In genomic region chr19:46745030-46745429, GRCh38 we compare ENCODE assay signal across 8 cellular contexts. TPM values are rescaled to one million over a fixed set of nuclear protein-coding genes. Genes with fewer than 3 reads are reported as not detected.
DNase-seq lines count a peak whose midpoint lies in the region; ATAC-seq, FAIRE-seq and TF ChIP-seq lines count a peak whose summit lies in the region.

No MANE protein-coding gene starts in this region.

- no peaks in the 10 kb centered on the region for H3K9me3 Mint-ChIP-seq in activated CD8-positive, alpha-beta memory T cell treated with anti-CD3 and anti-CD28 coated beads, Interleukin-2, amount 10 ng/mL, durations not matched to agents 7 days and 5 days (ENCODE audit: low read depth)

- ATAC-seq in activated CD8-positive, alpha-beta memory T cell treated with anti-CD3 and anti-CD28 coated beads, Interleukin-2, amount 10 ng/mL, durations not matched to agents 7 days and 5 days: no peak
- peak; percentile 4; the same call in 1 of the 3 replicates for ATAC-seq in K562

- H3K9me3 ChIP-seq in K562 (replicated peaks; ENCODE audit: control insufficient read depth, insufficient read depth, low read depth, low read length) (no peaks in the 10 kb centered on the region), tibial artery (no peaks in the 10 kb centered on the region)

- CTCF ChIA-PET in activated CD8-positive, alpha-beta memory T cell treated with anti-CD3 and anti-CD28 coated beads, Interleukin-2, amount 10 ng/mL, durations not matched to agents 7 days and 5 days (lab: Charles Lee): interaction anchor here (0.9 to 2.4 kb wide), 6 partner anchors 9 to 95 kb away, joined by 3 to 11 read pairs (median 8); no protein-coding TSS in a partner anchor
- CTCF ChIA-PET in K562 (lab: Yijun Ruan, JAX; ENCODE audit: low intra/inter-chr PET ratio): no interaction called here

- H3K27ac ChIP-seq in K562 (ENCODE audit: extremely low read depth, low read depth, low read length): peak overlapping the region; percentile 88
- H3K27ac ChIP-seq in tibial artery: peak overlapping the region; percentile 86 to 97

- POLR2A ChIA-PET in K562 (lab: Yijun Ruan, JAX): interaction anchor here (0.6 to 1.9 kb wide), 3 partner anchors 8 to 30 kb away, joined by 4 to 6 read pairs (median 5); no protein-coding TSS in a partner anchor

- H3K36me3 Mint-ChIP-seq in activated CD8-positive, alpha-beta memory T cell treated with anti-CD3 and anti-CD28 coated beads, Interleukin-2, amount 10 ng/mL, durations not matched to agents 7 days and 5 days: peaks cover 4% of the 10 kb centered on the region

- H3K27me3 Mint-ChIP-seq in activated CD8-positive, alpha-beta memory T cell treated with anti-CD3 and anti-CD28 coated beads, Interleukin-2, amount 10 ng/mL, durations not matched to agents 7 days and 5 days: no peaks in the 10 kb centered on the region

- peak overlapping the region; percentile 94 for H3K4me2 ChIP-seq in K562 (ENCODE audit: insufficient read depth, low read length)

- H3K79me2 ChIP-seq in K562 (ENCODE audit: control insufficient read depth, insufficient read depth, low read length): peaks cover 68% of the 10 kb centered on the region

- H3K36me3 ChIP-seq in K562 (ENCODE audit: control insufficient read depth, insufficient read depth, low read length) (peaks cover 40% of the 10 kb centered on the region; the same call in 1 of the 3 replicates), tibial artery (peaks cover 0 to 8% (median 4%) of the 10 kb centered on the region in 3 donors)

- no TSS peak for BruUV-seq in K562 (replicated peaks; lab: Mats Ljungman, UMichigan)

- H3K4me1 ChIP-seq in K562 (replicated peaks in 1 of 2; ENCODE audit: control insufficient read depth in 2 of 2, insufficient read depth in 2 of 2, low read length in 2 of 2) (peaks cover 14 to 35% of the 10 kb centered on the region in 2 experiments; a peak in 4 of 5 replicates), tibial artery (peaks cover 0 to 61% (median 37%) of the 10 kb centered on the region in 4 donors)

- H3K4me3 ChIP-seq in K562 (peak overlapping the region; percentile 98), lower leg skin (ENCODE audit: low read depth, poor library complexity, severe bottlenecking) (peak overlapping the region; percentile 85), tibial artery (peak overlapping the region; percentile 94 to 100)

- no peak for TF ChIP-seq EP300 in K562 (IDR thresholded peaks at IDR 0.05; ENCODE audit: low read length)

- H2AFZ ChIP-seq in K562 (ENCODE audit: low read depth, low read length): no peak overlapping the region

- H3K27me3 ChIP-seq in K562 (ENCODE audit: control insufficient read depth in 2 of 2, insufficient read depth in 2 of 2, low read length in 2 of 2) (no peaks in the 10 kb centered on the region), tibial artery (no peaks in the 10 kb centered on the region)

- WGBS in K562 (ENCODE audit: insufficient coverage, low coverage, missing lambda C conversion rate): 13% methylated on average over 8 of the region's 8 CpGs
- WGBS in lower leg skin, 2 donors: 12 to 16% methylated on average over 8 of the region's 8 CpGs

- TF ChIP-seq RAD21 in K562 (CRISPR knock-in tag; conservative IDR thresholded peaks at IDR 0.05 in 1 of 2, IDR thresholded peaks at IDR 0.05 in 1 of 2): no peak

- peaks cover 34% of the 10 kb centered on the region for H4K20me1 ChIP-seq in K562 (replicated peaks; ENCODE audit: control insufficient read depth, insufficient read depth, low read length)

- TF ChIP-seq CTCF in K562 (IDR thresholded peaks at IDR 0.05 in 2 of 3, conservative IDR thresholded peaks at IDR 0.05 in 1 of 3; ENCODE audit: insufficient read depth in 2 of 3, low read depth in 1 of 3, low read length in 3 of 3) (no peak), lower leg skin (IDR thresholded peaks at IDR 0.05) (no peak), tibial artery (IDR thresholded peaks at IDR 0.05) (no peak)

- peaks cover 2% of the 10 kb centered on the region for H3K9me1 ChIP-seq in K562 (ENCODE audit: control insufficient read depth, insufficient read depth, low read length)

- in situ Hi-C loops in K562 (cut with MboI): no loop called here

- H3K9ac ChIP-seq in K562 (ENCODE audit: insufficient read depth in 1 of 2, low read depth in 2 of 2, low read length in 2 of 2): peak overlapping the region; percentile 91 to 99

- H3K4me1 Mint-ChIP-seq in activated CD8-positive, alpha-beta memory T cell treated with anti-CD3 and anti-CD28 coated beads, Interleukin-2, amount 10 ng/mL, durations not matched to agents 7 days and 5 days: peaks cover 53% of the 10 kb centered on the region

- FAIRE-seq in K562 (lab: Jason Lieb, UNC): no peak

- TF ChIP-seq POLR2A in K562 (conservative IDR thresholded peaks at IDR 0.05) (no peak), lower leg skin (IDR thresholded peaks at IDR 0.05) (no peak)

- no peak for DNase-seq in activated CD8-positive, alpha-beta memory T cell treated with anti-CD3 and anti-CD28 coated beads, Interleukin-2, amount 10 ng/mL, durations not matched to agents 7 days and 5 days
- no peak for DNase-seq in activated CD8-positive, alpha-beta memory T cell treated with anti-CD3 and anti-CD28 coated beads for 24 hours
- DNase-seq in K562 (ENCODE audit: extremely low read depth in 1 of 4, low spot score in 3 of 4) (no peak), lower leg skin (ENCODE audit: low spot score in 2 of 2) (no peak), tibial artery (no peak), NCI-H2107 treated with DMSO at 0.1 percent for 48 hours (lab: John Stamatoyannopoulos, UW; ENCODE audit: unreplicated experiment) (no peak), HK-2 (ENCODE audit: unreplicated experiment) (no peak)
- no peak for DNase-seq in activated CD4-positive, CD25-positive, alpha-beta regulatory T cell treated with anti-CD3 and anti-CD28 coated beads, Interleukin-2, amount 50 U/mL, for 72 hours

- H3K27ac Mint-ChIP-seq in activated CD8-positive, alpha-beta memory T cell treated with anti-CD3 and anti-CD28 coated beads, Interleukin-2, amount 10 ng/mL, durations not matched to agents 7 days and 5 days: peak overlapping the region; percentile 86

- H3K4me3 Mint-ChIP-seq in activated CD8-positive, alpha-beta memory T cell treated with anti-CD3 and anti-CD28 coated beads, Interleukin-2, amount 10 ng/mL, durations not matched to agents 7 days and 5 days: peak overlapping the region; percentile 94

- intact Hi-C loops in K562 (cut with micrococcal nuclease): no loop called here
- intact Hi-C loops in lower leg skin (cut with DNase I; ENCODE audit: low total_unique reads): no loop called here
- intact Hi-C loops in tibial artery (cut with DNase I; ENCODE audit: low total_unique reads): no loop called here

RNA-seq across cellular contexts. Expression of gene FKRP, which starts 0.8 kb away (rescaled TPM):
- 10 to 100 TPM; 16.3 to 17.7 TPM for total RNA-seq in activated CD8-positive, alpha-beta memory T cell treated with anti-CD3 and anti-CD28 coated beads, Interleukin-2, amount 10 ng/mL, durations not matched to agents 7 days and 5 days
- 36.3 and 57.4 TPM in 2 replicates for total RNA-seq in K562 (2011; cell fraction: chromatin; rRNA removed; ENCODE audit: low replicate concordance)
- 33.4 and 35.1 TPM in 2 replicates for total RNA-seq in K562 (2011; cell fraction: nucleolus; rRNA removed)
- 38.6 TPM in 2 replicates for total RNA-seq in K562 (2011; cell fraction: nucleoplasm; rRNA removed)
- total RNA-seq in K562 (2014; rRNA removed) (8.2 and 11.3 TPM in 2 replicates), K562 (2014; rRNA removed; fragmentation: Illumina TruSeq; extraction: Trizol) (4.9 and 5.0 TPM in 2 replicates), K562 (2015; rRNA removed; fragmentation: Illumina TruSeq; extraction: Trizol) (7.3 and 7.6 TPM in 2 replicates), K562 (2021) (11.2 and 14.9 TPM in 2 replicates), lower leg skin (10 to 100 TPM in 3 of 4 donors, 1 to 10 TPM in 1; 9.4 to 16.1 (median 12.8) TPM)
- polyA plus RNA-seq in K562 (2011; rRNA removed) (3.7 and 5.4 TPM in 2 replicates), K562 (2014; fragmentation: Illumina TruSeq; extraction: Trizol) (6.5 and 10.2 TPM in 2 replicates), K562 (2014; fragmentation: Nextera tagmentation; extraction: Ambion mirVana) (1 to 10 TPM in 1 of 2 experiments, under 1 TPM in 1; 0.68 to 1.1 TPM), K562 (2014; rRNA removed) (15.2 and 16.1 TPM in 2 replicates)
- polyA plus RNA-seq in K562 (2011; cell fraction: cytosol; rRNA removed): 4.9 and 11.1 TPM in 2 replicates
- 12.2 and 17.7 TPM in 2 replicates for polyA plus RNA-seq in K562 (2011; cell fraction: nucleus; rRNA removed)
- 14.0 and 18.1 TPM in 2 replicates for polyA plus RNA-seq in K562 (2012)
- 2.7 and 5.2 TPM in 2 replicates for polyA minus RNA-seq in K562 (2011; rRNA and poly(A)+ RNA removed)
- 3.1 and 6.5 TPM in 2 replicates for polyA minus RNA-seq in K562 (2011; cell fraction: cytosol; rRNA and poly(A)+ RNA removed)
- polyA minus RNA-seq in K562 (2011; cell fraction: nucleus; rRNA and poly(A)+ RNA removed): 4.4 and 7.3 TPM in 2 replicates

RNA-seq across cellular contexts. Expression of gene STRN4, which starts 1.2 kb away (rescaled TPM):
- 10 to 100 TPM; 93.0 to 95.8 TPM for total RNA-seq in activated CD8-positive, alpha-beta memory T cell treated with anti-CD3 and anti-CD28 coated beads, Interleukin-2, amount 10 ng/mL, durations not matched to agents 7 days and 5 days
- total RNA-seq in K562 (2011; cell fraction: chromatin; rRNA removed; ENCODE audit: low replicate concordance): 149 and 335 TPM in 2 replicates
- 167 and 175 TPM in 2 replicates for total RNA-seq in K562 (2011; cell fraction: nucleolus; rRNA removed)
- total RNA-seq in K562 (2011; cell fraction: nucleoplasm; rRNA removed): 137 and 163 TPM in 2 replicates
- total RNA-seq in K562 (2014; rRNA removed) (66.9 and 71.0 TPM in 2 replicates), K562 (2014; rRNA removed; fragmentation: Illumina TruSeq; extraction: Trizol) (18.0 and 21.6 TPM in 2 replicates), K562 (2015; rRNA removed; fragmentation: Illumina TruSeq; extraction: Trizol) (36.9 and 39.2 TPM in 2 replicates), K562 (2021) (79.2 and 82.7 TPM in 2 replicates), lower leg skin (10 to 100 TPM; 81.5 to 97.6 (median 93.5) TPM)
- polyA plus RNA-seq in K562 (2011; rRNA removed) (42.8 and 60.4 TPM in 2 replicates), K562 (2014; fragmentation: Illumina TruSeq; extraction: Trizol) (34.8 and 63.9 TPM in 2 replicates), K562 (2014; fragmentation: Nextera tagmentation; extraction: Ambion mirVana) (1 to 10 TPM in 1 of 2 experiments, under 1 TPM in 1; 0.62 to 1.7 TPM), K562 (2014; rRNA removed) (81.4 and 83.7 TPM in 2 replicates)
- 74.0 and 145 TPM in 2 replicates for polyA plus RNA-seq in K562 (2011; cell fraction: cytosol; rRNA removed)
- 204 and 318 TPM in 2 replicates for polyA plus RNA-seq in K562 (2011; cell fraction: nucleus; rRNA removed)
- 52.1 and 70.7 TPM in 2 replicates for polyA plus RNA-seq in K562 (2012)
- polyA minus RNA-seq in K562 (2011; rRNA and poly(A)+ RNA removed): 37.1 and 38.4 TPM in 2 replicates
- polyA minus RNA-seq in K562 (2011; cell fraction: cytosol; rRNA and poly(A)+ RNA removed): 49.1 and 68.4 TPM in 2 replicates
- 61.9 and 64.6 TPM in 2 replicates for polyA minus RNA-seq in K562 (2011; cell fraction: nucleus; rRNA and poly(A)+ RNA removed)

RNA-seq across cellular contexts. Expression of gene PRKD2, which starts 28.1 kb away (rescaled TPM):
- 100 to 1,000 TPM; 147 to 187 TPM for total RNA-seq in activated CD8-positive, alpha-beta memory T cell treated with anti-CD3 and anti-CD28 coated beads, Interleukin-2, amount 10 ng/mL, durations not matched to agents 7 days and 5 days
- 31.5 and 62.0 TPM in 2 replicates for total RNA-seq in K562 (2011; cell fraction: chromatin; rRNA removed; ENCODE audit: low replicate concordance)
- 35.2 and 35.7 TPM in 2 replicates for total RNA-seq in K562 (2011; cell fraction: nucleolus; rRNA removed)
- total RNA-seq in K562 (2011; cell fraction: nucleoplasm; rRNA removed): 32.3 and 33.7 TPM in 2 replicates
- total RNA-seq in K562 (2014; rRNA removed) (29.2 and 35.1 TPM in 2 replicates), K562 (2014; rRNA removed; fragmentation: Illumina TruSeq; extraction: Trizol) (9.9 and 15.0 TPM in 2 replicates), K562 (2015; rRNA removed; fragmentation: Illumina TruSeq; extraction: Trizol) (14.9 and 19.0 TPM in 2 replicates), K562 (2021) (57.3 and 60.0 TPM in 2 replicates), lower leg skin (100 to 1,000 TPM in 1 of 4 donors, 10 to 100 TPM in 3; 52.6 to 120 (median 66.7) TPM)
- polyA plus RNA-seq in K562 (2011; rRNA removed) (11.0 and 11.1 TPM in 2 replicates), K562 (2014; fragmentation: Illumina TruSeq; extraction: Trizol) (23.8 and 34.1 TPM in 2 replicates), K562 (2014; fragmentation: Nextera tagmentation; extraction: Ambion mirVana) (1 to 10 TPM; 1.8 to 4.9 TPM), K562 (2014; rRNA removed) (21.1 and 22.4 TPM in 2 replicates)
- polyA plus RNA-seq in K562 (2011; cell fraction: cytosol; rRNA removed): 11.6 and 24.2 TPM in 2 replicates
- polyA plus RNA-seq in K562 (2011; cell fraction: nucleus; rRNA removed): 22.8 and 41.1 TPM in 2 replicates
- polyA plus RNA-seq in K562 (2012): 36.8 and 42.8 TPM in 2 replicates
- polyA minus RNA-seq in K562 (2011; rRNA and poly(A)+ RNA removed): 10.5 and 13.4 TPM in 2 replicates
- 26.9 and 30.1 TPM in 2 replicates for polyA minus RNA-seq in K562 (2011; cell fraction: cytosol; rRNA and poly(A)+ RNA removed)
- 9.0 and 10.6 TPM in 2 replicates for polyA minus RNA-seq in K562 (2011; cell fraction: nucleus; rRNA and poly(A)+ RNA removed)

RNA-seq across cellular contexts. Expression of gene SLC1A5, which starts 43.4 kb away (rescaled TPM):
- 100 to 1,000 TPM; 196 to 259 TPM for total RNA-seq in activated CD8-positive, alpha-beta memory T cell treated with anti-CD3 and anti-CD28 coated beads, Interleukin-2, amount 10 ng/mL, durations not matched to agents 7 days and 5 days
- 143 and 394 TPM in 2 replicates for total RNA-seq in K562 (2011; cell fraction: chromatin; rRNA removed; ENCODE audit: low replicate concordance)
- 510 and 601 TPM in 2 replicates for total RNA-seq in K562 (2011; cell fraction: nucleolus; rRNA removed)
- total RNA-seq in K562 (2011; cell fraction: nucleoplasm; rRNA removed): 377 and 409 TPM in 2 replicates
- total RNA-seq in K562 (2014; rRNA removed): 257 and 266 TPM in 2 replicates
- total RNA-seq in K562 (2014; rRNA removed; fragmentation: Illumina TruSeq; extraction: Trizol): 77.5 and 94.9 TPM in 2 replicates
- total RNA-seq in K562 (2015; rRNA removed; fragmentation: Illumina TruSeq; extraction: Trizol): 113 and 122 TPM in 2 replicates
- total RNA-seq in K562 (2021): 398 and 417 TPM in 2 replicates
- 134 and 227 TPM in 2 replicates for polyA plus RNA-seq in K562 (2011; rRNA removed)
- polyA plus RNA-seq in K562 (2011; cell fraction: cytosol; rRNA removed): 233 and 332 TPM in 2 replicates
- polyA plus RNA-seq in K562 (2011; cell fraction: nucleus; rRNA removed): 141 and 179 TPM in 2 replicates
- 221 and 421 TPM in 2 replicates for polyA plus RNA-seq in K562 (2012)
- polyA plus RNA-seq in K562 (2014; fragmentation: Illumina TruSeq; extraction: Trizol): 250 and 336 TPM in 2 replicates
- 10 to 100 TPM; 31.2 to 42.0 TPM for polyA plus RNA-seq in K562 (2014; fragmentation: Nextera tagmentation; extraction: Ambion mirVana)
- polyA plus RNA-seq in K562 (2014; rRNA removed): 169 and 256 TPM in 2 replicates
- polyA minus RNA-seq in K562 (2011; rRNA and poly(A)+ RNA removed): 150 and 164 TPM in 2 replicates
- polyA minus RNA-seq in K562 (2011; cell fraction: cytosol; rRNA and poly(A)+ RNA removed): 145 and 162 TPM in 2 replicates
- polyA minus RNA-seq in K562 (2011; cell fraction: nucleus; rRNA and poly(A)+ RNA removed): 58.6 and 64.8 TPM in 2 replicates
- 100 to 1,000 TPM in 3 of 4 donors, 10 to 100 TPM in 1; 59.3 to 181 (median 137) TPM for total RNA-seq in lower leg skin
